Comparison of ENCODE assay signal across 10 cellular contexts in the genomic region with DNA sequence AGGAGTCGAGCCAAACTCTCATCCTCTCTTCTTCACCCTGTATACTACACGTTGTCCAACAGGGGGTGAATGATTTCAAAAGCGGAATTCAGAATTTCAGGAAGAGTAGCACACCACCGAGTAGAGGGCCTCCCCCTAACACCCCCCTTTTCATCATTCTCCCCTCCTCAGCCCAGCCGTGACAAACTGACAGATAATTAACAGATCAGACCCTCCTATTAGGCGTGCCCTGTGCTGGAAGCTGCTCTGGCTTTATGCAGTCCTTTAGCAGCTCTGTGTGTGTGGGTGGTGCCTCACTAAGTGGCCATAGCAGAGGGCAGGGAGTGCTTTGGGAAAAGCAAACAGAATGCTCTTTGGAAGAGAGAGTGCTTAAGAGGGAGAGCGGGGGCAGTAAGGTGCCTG. TPM values are rescaled to one million over a fixed set of nuclear protein-coding genes. Genes with fewer than 3 reads are reported as not detected.
DNase-seq lines count a peak whose midpoint lies in the region; ATAC-seq and TF ChIP-seq lines count a peak whose summit lies in the region.
"Had no signal": no experiment of that assay in that cellular context is flagged by ENCODE, and none has a peak within 500 bp of the region (broad histone marks: within the 10 kb centered on the region; RNA-seq: fewer than 3 reads in every experiment).

No MANE protein-coding gene starts in this region.

- H3K4me1 Mint-ChIP-seq in stimulated activated naive B cell treated with anti-CD40 and anti-IgM and Interleukin-4, amounts not matched to agents 10 μg/mL and 1 μg/mL and 100 μg/mL, for 72 hours, result peaks cover 39 to 75% of the 10 kb centered on the region in 2 donors

- DNase-seq in NCI-H1417 (lab: John Stamatoyannopoulos, UW), result peak; percentile 79 to 94 (median 86)
- no peak for DNase-seq in RWPE1 (ENCODE audit: low spot score)
- DNase-seq in kidney glomerular epithelial cell (lab: John Stamatoyannopoulos, UW), result peak; percentile 37
- no peak for DNase-seq in stimulated activated naive B cell treated with anti-CD40 and anti-IgM and Interleukin-4, amounts not matched to agents 10 μg/mL and 1 μg/mL and 100 μg/mL, for 72 hours
- no peak for DNase-seq in activated T-cell treated with anti-CD3 and anti-CD28 coated beads, Interleukin-2, amount 50 U/mL, for 48 hours
- DNase-seq in dermis blood vessel endothelial cell, result no peak
- DNase-seq in dedifferentiated amniotic fluid mesenchymal stem cell (ENCODE audit: extremely low spot score), result no peak
- DNase-seq: activated T-cell treated with anti-CD3 and anti-CD28 coated beads, Interleukin-2, amount 50 U/mL, for 4 hours; cortex of kidney had no signal

- no peak for ATAC-seq in stimulated activated naive B cell treated with anti-CD40 and anti-IgM and Interleukin-4, amounts not matched to agents 10 μg/mL and 1 μg/mL and 100 μg/mL, for 72 hours (replicated peaks)
- ATAC-seq: activated T-cell treated with anti-CD3 and anti-CD28 coated beads, Interleukin-2, amount 50 U/mL, for 4 hours had no signal

- POLR2A ChIA-PET in RWPE1 (lab: Yijun Ruan, JAX; ENCODE audit: low non-redundant PET), result no interaction called here

- H3K4me3 Mint-ChIP-seq in stimulated activated naive B cell treated with anti-CD40 and anti-IgM and Interleukin-4, amounts not matched to agents 10 μg/mL and 1 μg/mL and 100 μg/mL, for 72 hours, result no peak overlapping the region
- H3K4me3 Mint-ChIP-seq: activated T-cell treated with anti-CD3 and anti-CD28 coated beads, Interleukin-2, amount 50 U/mL, for 4 hours had no signal

- peaks cover 7 to 25% of the 10 kb centered on the region in 2 donors for H3K36me3 Mint-ChIP-seq in stimulated activated naive B cell treated with anti-CD40 and anti-IgM and Interleukin-4, amounts not matched to agents 10 μg/mL and 1 μg/mL and 100 μg/mL, for 72 hours

- H3K9me3 Mint-ChIP-seq in stimulated activated naive B cell treated with anti-CD40 and anti-IgM and Interleukin-4, amounts not matched to agents 10 μg/mL and 1 μg/mL and 100 μg/mL, for 72 hours, result no peaks in the 10 kb centered on the region
- H3K9me3 Mint-ChIP-seq: activated T-cell treated with anti-CD3 and anti-CD28 coated beads, Interleukin-2, amount 50 U/mL, for 4 hours had no signal

- H3K27ac Mint-ChIP-seq in stimulated activated naive B cell treated with anti-CD40 and anti-IgM and Interleukin-4, amounts not matched to agents 10 μg/mL and 1 μg/mL and 100 μg/mL, for 72 hours, result peak overlapping the region; percentile 16

- CTCF ChIA-PET in RWPE1 (lab: Yijun Ruan, JAX), result no interaction called here

- peak overlapping the region; percentile 24; the same call in 1 of the 2 replicates for H3K27ac ChIP-seq in RWPE1
- H3K27ac ChIP-seq: parathyroid adenoma had no signal

- TF ChIP-seq CTCF in RWPE1 (conservative IDR thresholded peaks at IDR 0.05; ENCODE audit: low read depth), result no peak

- H3K27me3 Mint-ChIP-seq in stimulated activated naive B cell treated with anti-CD40 and anti-IgM and Interleukin-4, amounts not matched to agents 10 μg/mL and 1 μg/mL and 100 μg/mL, for 72 hours, result no peaks in the 10 kb centered on the region

RNA-seq across cellular contexts. Expression of gene PEX14, which starts 44.3 kb away (rescaled TPM):
- 9.9 and 21.7 TPM in 2 replicates for total RNA-seq in dermis blood vessel endothelial cell

RNA-seq across cellular contexts. Expression of gene DFFA, which starts 46.7 kb away (rescaled TPM):
- total RNA-seq in dermis blood vessel endothelial cell, result 56.2 and 74.5 TPM in 2 replicates

Comparison
In these comparisons a context has a peak if more than half of its experiments do, and no peak if none do; other contexts are left out.
1. DNase-seq: peak in NCI-H1417 (3 of 3) and kidney glomerular epithelial cell (single experiment); none in RWPE1 (single experiment), stimulated activated naive B cell treated with anti-CD40 and anti-IgM and Interleukin-4, amounts not matched to agents 10 μg/mL and 1 μg/mL and 100 μg/mL, for 72 hours (single experiment), activated T-cell treated with anti-CD3 and anti-CD28 coated beads, Interleukin-2, amount 50 U/mL, for 48 hours (0 of 2), dermis blood vessel endothelial cell (single experiment) and dedifferentiated amniotic fluid mesenchymal stem cell (single experiment).